15 cellular contexts compared by ENCODE assay signal in genomic region chr15:83364541-83364940, GRCh38.
DNase-seq lines count a peak whose midpoint lies in the region; ATAC-seq and TF ChIP-seq lines count a peak whose summit lies in the region.
"Had no signal": no experiment of that assay in that cellular context is flagged by ENCODE, and none has a peak within 500 bp of the region (broad histone marks: within the 10 kb centered on the region; RNA-seq: fewer than 3 reads in every experiment).

No MANE protein-coding gene starts in this region.

- H3F3A ChIP-seq in GM23248 (ENCODE audit: insufficient read depth) = peaks cover 9% of the 10 kb centered on the region
- no peaks in the 10 kb centered on the region for H3F3A ChIP-seq in MM.1S (ENCODE audit: insufficient read depth, low read length)

- TF ChIP-seq CTCF in MM.1S (IDR thresholded peaks at IDR 0.05; ENCODE audit: low read length) = no peak

- WGBS in GM23248 (ENCODE audit: low coverage in 1 of 2, low lambda C conversion rate in 2 of 2, missing lambda C conversion rate in 2 of 2), 2 experiments = 71 to 74% methylated on average over 4 of the region's 4 CpGs
- WGBS in trophoblast cell (ENCODE audit: extremely low coverage, insufficient coverage, insufficient read length) = no CpG with 5 or more reads among the region's 4 CpGs

- DNase-seq in GM23248 = no peak
- no peak for DNase-seq in adipocyte (ENCODE audit: low read depth)
- DNase-seq in foreskin melanocyte = peak; percentile 27
- peak; percentile 52 to 88 for DNase-seq in trophoblast cell
- no peak for DNase-seq in GM19240 (ENCODE audit: insufficient read length, low spot score)
- DNase-seq in left colon = no peak
- no peak for DNase-seq in MM.1S
- no peak for DNase-seq in DMS79 (lab: John Stamatoyannopoulos, UW)
- DNase-seq: CD4-positive, alpha-beta T cell; DMS53; NCI-H1436; NCI-H2029 treated with DMSO at 0.1 percent for 48 hours; NCI-H2171 treated with DMSO at 0.1 percent for 48 hours; NCI-H748 treated with DMSO at 0.1 percent for 48 hours; PC-9 had no signal

- no peaks in the 10 kb centered on the region for H3K27me3 ChIP-seq in GM23248 (replicated peaks; ENCODE audit: insufficient read depth)
- H3K27me3 ChIP-seq in adipocyte (replicated peaks; ENCODE audit: control insufficient read depth, insufficient read depth, low read length) = peaks cover 10% of the 10 kb centered on the region
- H3K27me3 ChIP-seq in trophoblast cell (ENCODE audit: insufficient read depth, low read length) = no peaks in the 10 kb centered on the region
- H3K27me3 ChIP-seq in MM.1S (replicated peaks; ENCODE audit: insufficient read depth, low read length) = no peaks in the 10 kb centered on the region

- no peaks in the 10 kb centered on the region for H3K79me1 ChIP-seq in trophoblast cell (ENCODE audit: low read length)

- no peak for ATAC-seq in left colon

- H4K12ac ChIP-seq in trophoblast cell (ENCODE audit: low read depth, low read length) = no peak overlapping the region

- H4K8ac ChIP-seq in trophoblast cell (ENCODE audit: low read depth, low read length) = no peak overlapping the region

- no peaks in the 10 kb centered on the region for H4K20me1 ChIP-seq in GM23248 (ENCODE audit: insufficient read depth)
- no peaks in the 10 kb centered on the region for H4K20me1 ChIP-seq in MM.1S (ENCODE audit: insufficient read depth, low read length)

- no peak overlapping the region for H2BK5ac ChIP-seq in trophoblast cell (ENCODE audit: low read depth, low read length, poor library complexity)

- no peaks in the 10 kb centered on the region for H3K36me3 ChIP-seq in GM23248 (ENCODE audit: low read depth)
- H3K36me3 ChIP-seq in adipocyte (ENCODE audit: control insufficient read depth, insufficient read depth, low read length, severe bottlenecking) = no peaks in the 10 kb centered on the region
- no peaks in the 10 kb centered on the region for H3K36me3 ChIP-seq in trophoblast cell (ENCODE audit: control insufficient read depth in 1 of 2, insufficient read depth in 2 of 2, low read length in 2 of 2)
- no peaks in the 10 kb centered on the region for H3K36me3 ChIP-seq in MM.1S (replicated peaks; ENCODE audit: insufficient read depth, low read length)

- H3K9me2 ChIP-seq in GM23248 (ENCODE audit: insufficient read depth) (no peaks in the 10 kb centered on the region), MM.1S (replicated peaks; ENCODE audit: insufficient read depth, low read length) (no peaks in the 10 kb centered on the region)

- no peak overlapping the region for H2BK12ac ChIP-seq in trophoblast cell (ENCODE audit: low read length)

- no peak overlapping the region for H2AK5ac ChIP-seq in trophoblast cell (ENCODE audit: low read length)

- H3K4me1 ChIP-seq in GM23248 (ENCODE audit: insufficient read depth) = peaks cover 7% of the 10 kb centered on the region
- peaks cover 7% of the 10 kb centered on the region for H3K4me1 ChIP-seq in adipocyte (ENCODE audit: control insufficient read depth, insufficient read depth, low read length)
- H3K4me1 ChIP-seq in trophoblast cell (ENCODE audit: control insufficient read depth in 1 of 2, insufficient read depth in 2 of 2, low read length in 2 of 2) = no peaks in the 10 kb centered on the region
- no peaks in the 10 kb centered on the region for H3K4me1 ChIP-seq in MM.1S (ENCODE audit: low read length)

- H3K9ac ChIP-seq in GM23248 = peak overlapping the region; percentile 59; the same call in 1 of the 2 replicates
- H3K9ac ChIP-seq in adipocyte (ENCODE audit: low read length) = peak overlapping the region; percentile 56
- H3K9ac ChIP-seq in trophoblast cell (ENCODE audit: low read length) = no peak overlapping the region
- no peak overlapping the region for H3K9ac ChIP-seq in MM.1S (ENCODE audit: low read length)

- intact Hi-C loops in left colon (cut with DNase I, micrococcal nuclease) = no loop called here

- no peak overlapping the region for H3K14ac ChIP-seq in trophoblast cell (ENCODE audit: low read length)

- no peak overlapping the region for H3K4ac ChIP-seq in trophoblast cell (ENCODE audit: low read depth, low read length)

- no peak overlapping the region for H4K91ac ChIP-seq in trophoblast cell (ENCODE audit: low read depth, low read length)

- H2AFZ ChIP-seq in GM23248 = peak overlapping the region; percentile 73
- no peak overlapping the region for H2AFZ ChIP-seq in trophoblast cell (ENCODE audit: insufficient read depth, low read length, poor library complexity)
- no peak overlapping the region for H2AFZ ChIP-seq in MM.1S (ENCODE audit: low read length)

- H3K27ac ChIP-seq in GM23248 (no peak overlapping the region), trophoblast cell (ENCODE audit: low read depth, low read length) (no peak overlapping the region), MM.1S (ENCODE audit: low read length) (no peak overlapping the region)
- H3K27ac ChIP-seq: PC-9 had no signal

- no peak overlapping the region for H3K23ac ChIP-seq in trophoblast cell (ENCODE audit: low read length)

- H3K79me2 ChIP-seq in GM23248 (ENCODE audit: insufficient read depth) (no peaks in the 10 kb centered on the region), trophoblast cell (ENCODE audit: control insufficient read depth, insufficient read depth, low read length, poor library complexity) (no peaks in the 10 kb centered on the region), MM.1S (ENCODE audit: low read length) (no peaks in the 10 kb centered on the region)

- peak overlapping the region; percentile 84 for H3K4me2 ChIP-seq in GM23248 (ENCODE audit: unreplicated experiment)
- H3K4me2 ChIP-seq in trophoblast cell (ENCODE audit: low read length) = no peak overlapping the region
- H3K4me2 ChIP-seq in MM.1S (ENCODE audit: low read depth, low read length) = no peak overlapping the region

- no peak overlapping the region for H2BK120ac ChIP-seq in trophoblast cell (ENCODE audit: insufficient read depth, low read length, poor library complexity)

- H3K18ac ChIP-seq in trophoblast cell (ENCODE audit: low read length) = no peak overlapping the region

- H3K4me3 ChIP-seq in GM23248 = peak overlapping the region; percentile 74
- H3K4me3 ChIP-seq in adipocyte (ENCODE audit: low read length) = peak overlapping the region; percentile 80
- H3K4me3 ChIP-seq in trophoblast cell (ENCODE audit: low read depth, low read length) = no peak overlapping the region
- H3K4me3 ChIP-seq in MM.1S (ENCODE audit: low read length) = no peak overlapping the region

- H3K9me3 ChIP-seq in GM23248 (ENCODE audit: low read depth) (no peaks in the 10 kb centered on the region), adipocyte (ENCODE audit: control insufficient read depth, low read length) (no peaks in the 10 kb centered on the region), trophoblast cell (ENCODE audit: insufficient read depth, low read depth, low read length) (no peaks in the 10 kb centered on the region), MM.1S (replicated peaks; ENCODE audit: insufficient read depth, low read length) (no peaks in the 10 kb centered on the region)

- in situ Hi-C loops in GM23248 (cut with MboI) = no loop called here

Comparison
In these comparisons a context has a peak if more than half of its experiments do, and no peak if none do; other contexts are left out.
1. DNase-seq: peak in foreskin melanocyte (single experiment) and trophoblast cell (2 of 2); none in GM23248 (single experiment), adipocyte (single experiment), GM19240 (single experiment), left colon (0 of 2), MM.1S (single experiment) and DMS79 (single experiment).
2. H3K4me3 ChIP-seq: peak in GM23248 (single experiment) and adipocyte (single experiment); none in trophoblast cell (single experiment) and MM.1S (single experiment).
3. H3K9ac ChIP-seq: peak in GM23248 (single experiment) and adipocyte (single experiment); none in trophoblast cell (single experiment) and MM.1S (single experiment).